In genomic region chr2:48588745-48589144, GRCh38 we compare ENCODE assay signal across 1 cellular context.
TF ChIP-seq lines count a peak whose summit lies in the region.

No MANE protein-coding gene starts in this region.

TF ChIP-seq in WTC11, 78 proteins besides CTCF, POLR2A, EP300 and RAD21 (continued from another document):
- no peak for TF ChIP-seq ZNF512 (CRISPR knock-in tag; IDR thresholded peaks at IDR 0.05; ENCODE audit: borderline replicate concordance)
- 0 out of 2 replicates have a peak, but pooled peaks have one; percentile 34 for TF ChIP-seq TP53 (CRISPR knock-in tag; IDR thresholded peaks at IDR 0.05)
- TF ChIP-seq ZNF671 (CRISPR knock-in tag; IDR thresholded peaks at IDR 0.05): 0 out of 2 replicates have a peak, but pooled peaks have one; percentile 40
- TF ChIP-seq PRRX2 (CRISPR knock-in tag; IDR thresholded peaks at IDR 0.05): no peak
